17 cellular contexts compared by ENCODE assay signal in the genomic region with DNA sequence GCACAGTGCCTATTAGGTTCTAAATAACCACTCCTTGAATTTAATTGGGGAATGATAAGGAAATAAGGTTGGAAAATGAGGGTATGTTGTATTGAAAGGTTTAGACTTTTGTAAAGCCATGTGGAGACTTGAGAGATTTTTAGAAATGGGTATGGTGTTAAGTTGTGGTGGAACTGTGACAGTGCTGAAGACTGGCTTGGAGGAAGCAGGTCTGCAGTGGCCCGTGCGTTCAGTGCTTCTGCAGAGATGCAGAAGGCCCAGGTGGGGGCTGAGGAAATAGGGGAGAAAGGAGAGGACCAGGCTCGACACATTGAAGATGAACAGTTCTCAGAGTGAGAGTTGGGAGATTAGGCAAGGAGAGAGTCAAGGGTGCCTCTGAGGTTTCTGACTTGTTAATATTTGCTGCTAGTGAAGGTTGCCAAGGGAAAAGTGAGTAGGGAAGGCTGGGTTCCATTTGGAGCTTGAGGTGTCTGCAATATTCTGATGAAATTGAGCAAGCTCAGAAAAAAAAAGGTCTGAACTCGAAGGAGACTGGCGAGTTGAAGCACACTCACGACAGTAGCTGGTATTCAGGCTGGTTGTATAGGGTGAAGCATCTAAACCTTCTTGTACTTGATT. TPM values are rescaled to one million over a fixed set of nuclear protein-coding genes. Genes with fewer than 3 reads are reported as not detected.
"Had no signal": no experiment of that assay in that cellular context is flagged by ENCODE, and none has a peak within 500 bp of the region (broad histone marks: within the 10 kb centered on the region; RNA-seq: fewer than 3 reads in every experiment).

No MANE protein-coding gene starts in this region.

- ATAC-seq: activated CD4-positive, CD25-positive, alpha-beta regulatory T cell treated with anti-CD3 and anti-CD28 coated beads, Interleukin-2, amount 50 U/mL, for 24 hours; esophagus mucosa; psoas muscle; right lobe of liver had no signal

- H3K4me3 ChIP-seq: breast epithelium, lower lobe of right lung, psoas muscle, right lobe of liver, spleen, suprapubic skin had no signal

- H3K27me3 Mint-ChIP-seq: type B pancreatic cell had no signal

- H3K27me3 ChIP-seq: breast epithelium, right lobe of liver, spleen, suprapubic skin had no signal

- H3K9me3 Mint-ChIP-seq: type B pancreatic cell had no signal

- H3K4me1 ChIP-seq: breast epithelium, lower lobe of right lung, psoas muscle, right lobe of liver, suprapubic skin had no signal

- H3K4me3 Mint-ChIP-seq: type B pancreatic cell had no signal

- H3K9me3 ChIP-seq: breast epithelium, lower lobe of right lung, psoas muscle, right lobe of liver, spleen, suprapubic skin had no signal

- DNase-seq: activated gamma-delta T cell treated with Interleukin-2 at 50 U/mL for 16 hours; activated T-cell treated with anti-CD3 and anti-CD28 coated beads for 4 hours; hypothalamus; lower lobe of right lung; midbrain; psoas muscle; right lobe of liver; SIG-M5; spleen; stimulated activated CD4-positive, alpha-beta T cell treated with anti-CD3 and anti-CD28 coated beads, Interleukin-1b, Interleukin-23, amount 100 ng/mL, for 48 hours; stimulated activated naive CD4-positive, alpha-beta T cell treated with Interleukin-2 at 50 U/mL for 16 hours had no signal

- H3K27ac ChIP-seq: breast epithelium, lower lobe of right lung, psoas muscle, right lobe of liver, suprapubic skin had no signal

RNA-seq across cellular contexts. Expression of a gene that starts 25.5 kb away (rescaled TPM):
- total RNA-seq: breast epithelium, chondrocyte, esophagus mucosa, lower lobe of right lung, psoas muscle, right lobe of liver, suprapubic skin had no signal
- polyA plus RNA-seq: psoas muscle, spleen had no signal
